In the genomic region with DNA sequence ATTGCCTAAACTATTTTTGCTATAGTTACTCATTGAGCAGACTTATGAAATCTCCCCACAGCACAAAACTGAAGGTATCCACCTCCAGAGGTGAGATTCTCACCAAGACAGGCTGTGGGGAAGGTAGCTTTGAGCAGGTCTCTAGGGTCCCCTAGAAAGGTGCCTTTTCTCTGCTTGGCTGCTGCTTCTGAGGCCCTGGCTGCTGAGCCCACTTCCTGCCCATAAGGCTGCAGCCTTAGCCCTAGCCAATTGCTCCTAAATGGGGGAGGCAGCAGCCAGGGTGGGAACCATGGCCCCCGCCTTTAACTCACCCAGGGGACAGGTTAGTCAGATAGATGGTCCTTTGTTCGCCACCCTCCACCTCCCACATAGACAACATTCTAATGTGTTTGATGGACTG, we compare ENCODE assay signal across 1 cellular context.
A peak's percentile ranks its signal among the peaks of the same experiment; 100 is the strongest.
TF ChIP-seq lines count a peak whose summit lies in the region.

No MANE protein-coding gene starts in this region.

TF ChIP-seq in HepG2, 621 proteins besides CTCF, POLR2A, EP300 and RAD21:
- TF ChIP-seq, protein P1, sequence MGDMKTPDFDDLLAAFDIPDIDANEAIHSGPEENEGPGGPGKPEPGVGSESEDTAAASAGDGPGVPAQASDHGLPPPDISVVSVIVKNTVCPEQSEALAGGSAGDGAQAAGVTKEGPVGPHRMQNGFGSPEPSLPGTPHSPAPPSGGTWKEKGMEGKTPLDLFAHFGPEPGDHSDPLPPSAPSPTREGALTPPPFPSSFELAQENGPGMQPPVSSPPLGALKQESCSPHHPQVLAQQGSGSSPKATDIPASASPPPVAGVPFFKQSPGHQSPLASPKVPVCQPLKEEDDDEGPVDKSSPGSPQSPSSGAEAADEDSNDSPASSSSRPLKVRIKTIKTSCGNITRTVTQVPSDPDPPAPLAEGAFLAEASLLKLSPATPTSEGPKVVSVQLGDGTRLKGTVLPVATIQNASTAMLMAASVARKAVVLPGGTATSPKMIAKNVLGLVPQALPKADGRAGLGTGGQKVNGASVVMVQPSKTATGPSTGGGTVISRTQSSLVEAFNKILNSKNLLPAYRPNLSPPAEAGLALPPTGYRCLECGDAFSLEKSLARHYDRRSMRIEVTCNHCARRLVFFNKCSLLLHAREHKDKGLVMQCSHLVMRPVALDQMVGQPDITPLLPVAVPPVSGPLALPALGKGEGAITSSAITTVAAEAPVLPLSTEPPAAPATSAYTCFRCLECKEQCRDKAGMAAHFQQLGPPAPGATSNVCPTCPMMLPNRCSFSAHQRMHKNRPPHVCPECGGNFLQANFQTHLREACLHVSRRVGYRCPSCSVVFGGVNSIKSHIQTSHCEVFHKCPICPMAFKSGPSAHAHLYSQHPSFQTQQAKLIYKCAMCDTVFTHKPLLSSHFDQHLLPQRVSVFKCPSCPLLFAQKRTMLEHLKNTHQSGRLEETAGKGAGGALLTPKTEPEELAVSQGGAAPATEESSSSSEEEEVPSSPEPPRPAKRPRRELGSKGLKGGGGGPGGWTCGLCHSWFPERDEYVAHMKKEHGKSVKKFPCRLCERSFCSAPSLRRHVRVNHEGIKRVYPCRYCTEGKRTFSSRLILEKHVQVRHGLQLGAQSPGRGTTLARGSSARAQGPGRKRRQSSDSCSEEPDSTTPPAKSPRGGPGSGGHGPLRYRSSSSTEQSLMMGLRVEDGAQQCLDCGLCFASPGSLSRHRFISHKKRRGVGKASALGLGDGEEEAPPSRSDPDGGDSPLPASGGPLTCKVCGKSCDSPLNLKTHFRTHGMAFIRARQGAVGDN (CRISPR knock-in tag; IDR thresholded peaks at IDR 0.05) = peak; percentile 43
- TF ChIP-seq ZNF350 (CRISPR knock-in tag; IDR thresholded peaks at IDR 0.05; ENCODE audit: borderline replicate concordance, low read depth) = 0 out of 2 replicates have a peak, but pooled peaks have one; percentile 32
- TF ChIP-seq ZNF331 (CRISPR knock-in tag; IDR thresholded peaks at IDR 0.05) = no peak
- TF ChIP-seq SALL1 (CRISPR knock-in tag; IDR thresholded peaks at IDR 0.05) = no peak
- TF ChIP-seq, protein P2, sequence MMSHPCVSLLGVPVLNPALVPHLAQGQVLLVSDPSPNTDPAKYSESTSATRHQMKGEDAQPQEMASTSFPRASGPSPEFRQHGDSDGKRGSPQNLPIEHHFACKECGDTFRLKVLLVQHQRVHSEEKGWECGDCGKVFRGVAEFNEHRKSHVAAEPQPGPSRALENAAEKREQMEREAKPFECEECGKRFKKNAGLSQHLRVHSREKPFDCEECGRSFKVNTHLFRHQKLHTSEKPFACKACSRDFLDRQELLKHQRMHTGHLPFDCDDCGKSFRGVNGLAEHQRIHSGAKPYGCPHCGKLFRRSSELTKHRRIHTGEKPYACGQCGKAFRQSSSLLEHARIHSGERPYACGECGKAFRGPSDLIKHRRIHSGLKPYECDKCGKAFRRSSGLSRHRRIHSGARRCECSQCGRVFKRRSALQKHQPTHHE (CRISPR knock-in tag; IDR thresholded peaks at IDR 0.05; ENCODE audit: borderline replicate concordance) = no peak
